In the genomic region with DNA sequence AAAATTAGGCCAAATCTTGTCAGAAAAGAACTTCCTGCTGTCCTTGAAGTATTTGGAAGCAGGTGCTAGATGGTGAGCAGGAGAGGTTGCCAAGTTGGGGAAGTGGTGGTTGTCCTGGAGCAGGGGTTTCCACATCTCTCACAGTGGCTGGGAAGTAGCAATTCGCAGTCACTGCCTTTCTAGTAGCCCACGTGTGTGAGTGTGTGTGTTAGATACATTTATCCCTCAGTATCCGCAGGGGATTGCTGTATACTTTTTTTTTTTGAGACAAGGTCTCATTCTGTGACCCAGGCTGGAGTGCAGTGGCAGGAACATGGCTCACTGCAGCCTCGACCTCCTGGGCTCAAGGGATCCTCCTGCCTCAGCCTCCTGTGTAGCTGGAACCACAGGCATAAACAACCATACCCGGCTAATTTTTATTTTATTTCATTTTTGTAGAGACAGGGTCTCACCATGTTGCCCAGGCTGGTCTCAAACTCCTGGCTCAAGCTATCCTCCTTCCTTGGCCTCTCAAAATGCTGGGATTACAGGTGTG, we compare ENCODE assay signal across 8 cellular contexts. TPM values are rescaled to one million over a fixed set of nuclear protein-coding genes. Genes with fewer than 3 reads are reported as not detected.
A peak's percentile ranks its signal among the peaks of the same experiment; 100 is the strongest.
DNase-seq lines count a peak whose midpoint lies in the region; ATAC-seq and TF ChIP-seq lines count a peak whose summit lies in the region.

No MANE protein-coding gene starts in this region.

- H3K9ac ChIP-seq in PC-3 (ENCODE audit: low read length): peak overlapping the region; percentile 100

- peak; percentile 10; the same call in 1 of the 2 replicates for ATAC-seq in PC-3
- ATAC-seq in lower lobe of right lung: peak; percentile 67 to 70
- peak in 1 of 2 donors; percentile 65 for ATAC-seq in upper lobe of left lung (ENCODE audit: low FRiP score in 2 of 2)
- ATAC-seq in GM18498 (IDR thresholded peaks at IDR 0.05; ENCODE audit: unreplicated experiment): no peak

- peaks cover 22% of the 10 kb centered on the region for H3K79me2 ChIP-seq in PC-3 (ENCODE audit: low read length)

- intact Hi-C loops in PC-3 (cut with micrococcal nuclease) (no loop called here), lower lobe of right lung (cut with DNase I) (no loop called here)

- H3F3A ChIP-seq in PC-3 (ENCODE audit: low read length, unreplicated experiment): no peaks in the 10 kb centered on the region

- H3K4me1 ChIP-seq in PC-3 (ENCODE audit: insufficient read depth, low read length) (peaks cover 17% of the 10 kb centered on the region), lower lobe of right lung (peaks cover 23% of the 10 kb centered on the region), upper lobe of left lung (peaks cover 15 to 45% (median 28%) of the 10 kb centered on the region in 4 donors)

- no peak for TF ChIP-seq CTCF in GM12864 (IDR thresholded peaks at IDR 0.05; ENCODE audit: low read depth, low read length, missing control alignments)
- TF ChIP-seq CTCF in PC-3 (conservative IDR thresholded peaks at IDR 0.05; ENCODE audit: low read depth, low read length): no peak
- no peak for TF ChIP-seq CTCF in choroid plexus epithelial cell (conservative IDR thresholded peaks at IDR 0.05; ENCODE audit: low read depth, low read length)
- no peak for TF ChIP-seq CTCF in lower lobe of right lung (IDR thresholded peaks at IDR 0.05)
- no peak for TF ChIP-seq CTCF in upper lobe of left lung (IDR thresholded peaks at IDR 0.05)

- POLR2A ChIA-PET in PC-3 (lab: Charles Lee; ENCODE audit: unreplicated experiment): interaction anchor here (0.5 kb wide), 1 partner anchor 178 kb away, joined by 3 read pairs; no protein-coding TSS in a partner anchor

- no peak for TF ChIP-seq EP300 in upper lobe of left lung (IDR thresholded peaks at IDR 0.05)

- H3K36me3 ChIP-seq in PC-3 (ENCODE audit: low read depth, low read length): no peaks in the 10 kb centered on the region
- no peaks in the 10 kb centered on the region for H3K36me3 ChIP-seq in lower lobe of right lung
- H3K36me3 ChIP-seq in upper lobe of left lung: no peaks in the 10 kb centered on the region

- no peaks in the 10 kb centered on the region for H3K9me2 ChIP-seq in PC-3 (replicated peaks; ENCODE audit: low read length)

- WGBS in upper lobe of left lung, 2 donors: 13 to 27% methylated on average over 5 of the region's 5 CpGs

- peak overlapping the region; percentile 93 for H3K4me3 ChIP-seq in GM12864 (ENCODE audit: low read depth, low read length)
- peak overlapping the region; percentile 95 for H3K4me3 ChIP-seq in PC-3 (ENCODE audit: low read length)
- peak overlapping the region; percentile 80 for H3K4me3 ChIP-seq in choroid plexus epithelial cell (ENCODE audit: low read depth, low read length)
- peak overlapping the region; percentile 95 for H3K4me3 ChIP-seq in lower lobe of right lung
- H3K4me3 ChIP-seq in upper lobe of left lung: peak overlapping the region; percentile 71 to 90 (median 80)

- CTCF ChIA-PET in PC-3 (lab: Charles Lee): interaction anchor here (0.6 kb wide), 1 partner anchor 179 kb away, joined by 3 read pairs; no protein-coding TSS in a partner anchor

- TF ChIP-seq POLR2A in upper lobe of left lung (IDR thresholded peaks at IDR 0.05): no peak

- no peaks in the 10 kb centered on the region for H4K20me1 ChIP-seq in PC-3 (ENCODE audit: low read length)

- H3K4me2 ChIP-seq in PC-3 (ENCODE audit: low read length): peak overlapping the region; percentile 83

- no TSS peak for BruUV-seq in PC-3 (replicated peaks; lab: Mats Ljungman, UMichigan)

- peak overlapping the region; percentile 90 for H2AFZ ChIP-seq in PC-3 (ENCODE audit: low read length)

- H3K27me3 ChIP-seq in PC-3 (ENCODE audit: low read length): no peaks in the 10 kb centered on the region
- no peaks in the 10 kb centered on the region for H3K27me3 ChIP-seq in lower lobe of right lung (ENCODE audit: low read depth)
- H3K27me3 ChIP-seq in upper lobe of left lung: no peaks in the 10 kb centered on the region

- H3K9me3 ChIP-seq in PC-3 (ENCODE audit: low read length): no peaks in the 10 kb centered on the region
- no peaks in the 10 kb centered on the region for H3K9me3 ChIP-seq in lower lobe of right lung
- H3K9me3 ChIP-seq in upper lobe of left lung: no peaks in the 10 kb centered on the region

- DNase-seq in AG08396 (ENCODE audit: low spot score): peak; percentile 35
- no peak for DNase-seq in GM12864 (ENCODE audit: low read depth)
- peak; percentile 27 for DNase-seq in PC-3
- peak; percentile 43 for DNase-seq in choroid plexus epithelial cell (ENCODE audit: low read depth)
- no peak for DNase-seq in lower lobe of right lung
- peak in 1 of 2 donors; percentile 82 for DNase-seq in upper lobe of left lung
- no peak for DNase-seq in islet precursor cell

- peak overlapping the region; percentile 59 for H3K27ac ChIP-seq in PC-3 (ENCODE audit: low read length)
- H3K27ac ChIP-seq in lower lobe of right lung: peak overlapping the region; percentile 93
- peak overlapping the region; percentile 84 to 90 (median 89) for H3K27ac ChIP-seq in upper lobe of left lung

RNA-seq across cellular contexts. Expression of gene PPCDC, which starts 0.8 kb away (rescaled TPM):
- 31.0 and 31.5 TPM in 2 replicates for total RNA-seq in PC-3 (2014; rRNA removed)
- total RNA-seq in lower lobe of right lung: 11.2 TPM
- 10 to 100 TPM in 4 of 6 donors, 1 to 10 TPM in 2; 8.2 to 21.0 (median 12.6) TPM for total RNA-seq in upper lobe of left lung

RNA-seq across cellular contexts. Expression of gene SCAMP5, which starts 28.8 kb away (rescaled TPM):
- total RNA-seq in PC-3 (2014; rRNA removed): 7.0 and 9.0 TPM in 2 replicates
- 1.9 TPM for total RNA-seq in lower lobe of right lung
- 10 to 100 TPM in 1 of 6 donors, 1 to 10 TPM in 5; 1.0 to 12.3 (median 3.0) TPM for total RNA-seq in upper lobe of left lung

Comparison
In these comparisons a context has a peak if more than half of its experiments do, and no peak if none do; other contexts are left out.
1. DNase-seq: peak in AG08396 (single experiment), PC-3 (single experiment) and choroid plexus epithelial cell (single experiment); none in GM12864 (single experiment), lower lobe of right lung (single experiment) and islet precursor cell (single experiment).
2. Peak in every context shown above with its lines, with median percentiles within 50 percentile points of each other: H3K4me3 ChIP-seq and H3K27ac ChIP-seq.